37 cellular contexts compared by ENCODE assay signal in the genomic region with DNA sequence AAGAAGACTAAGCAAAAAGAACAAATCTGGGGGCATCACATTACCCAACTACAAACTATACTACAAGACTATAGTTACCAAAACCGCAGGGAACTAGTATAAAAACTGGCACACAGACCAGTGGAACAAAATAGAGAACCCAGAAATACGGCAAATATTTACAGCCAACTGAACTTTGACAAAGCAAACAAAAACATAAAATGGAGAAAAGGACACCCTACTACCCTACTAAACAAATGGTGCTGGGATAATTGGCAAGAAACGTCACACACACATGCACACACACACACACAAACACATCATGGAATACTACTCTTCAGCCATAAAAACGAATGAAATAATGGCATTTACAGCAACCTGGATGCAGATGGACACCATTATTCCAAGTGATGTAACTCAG.
"Had no signal": no experiment of that assay in that cellular context is flagged by ENCODE, and none has a peak within 500 bp of the region (broad histone marks: within the 10 kb centered on the region; RNA-seq: fewer than 3 reads in every experiment).

No MANE protein-coding gene starts in this region.

- H3K4me1 ChIP-seq: ascending aorta had no signal

- DNase-seq: activated B cell treated with CpG ODN at 0.5 μM for 24 hours; activated CD4-positive, alpha-beta memory T cell treated with anti-CD3 and anti-CD28 coated beads for 36 hours; activated CD4-positive, alpha-beta T cell treated with anti-CD3 and anti-CD28 coated beads for 4 hours; activated CD4-positive, alpha-beta T cell treated with anti-CD3 and anti-CD28 coated beads, Interleukin-2, amount 10 ng/mL, durations not matched to agents 24 days and 14 days; activated CD4-positive, alpha-beta T cell treated with anti-CD3 and anti-CD28 coated beads, Interleukin-2, amount 50 U/mL, for 1 hour; activated CD4-positive, alpha-beta T cell treated with anti-CD3 and anti-CD28 coated beads, Interleukin-2, amount 50 U/mL, for 4 hours; activated CD4-positive, CD25-positive, alpha-beta regulatory T cell treated with anti-CD3 and anti-CD28 coated beads, Interleukin-2, amount 50 U/mL, for 72 hours; activated CD8-positive, alpha-beta memory T cell treated with anti-CD3 and anti-CD28 coated beads, Interleukin-2, amount 50 U/mL, for 4 hours; activated CD8-positive, alpha-beta T cell treated with anti-CD3 and anti-CD28 coated beads for 36 hours; activated effector memory CD4-positive, alpha-beta T cell treated with anti-CD3 and anti-CD28 coated beads, Interleukin-2, amount 50 U/mL, for 16 hours; activated gamma-delta T cell treated with Interleukin-2 at 50 U/mL for 16 hours; activated naive CD4-positive, alpha-beta T cell; activated naive CD4-positive, alpha-beta T cell treated with anti-CD3 and anti-CD28 coated beads, Interleukin-2, amount 10 ng/mL, durations not matched to agents 7 days and 5 days; activated naive CD8-positive, alpha-beta T cell treated with anti-CD3 and anti-CD28 coated beads, Interleukin-2, amount 10 ng/mL, durations not matched to agents 7 days and 5 days; activated naive CD8-positive, alpha-beta T cell treated with anti-CD3 and anti-CD28 coated beads, Interleukin-2, amount 50 U/mL, for 24 hours; activated T-cell treated with anti-CD3 and anti-CD28 coated beads for 4 hours; activated T-cell treated with anti-CD3 and anti-CD28 coated beads, Interleukin-2, amount 50 U/mL, for 1 hour; activated T-cell treated with anti-CD3 and anti-CD28 coated beads, Interleukin-2, amount 50 U/mL, for 4 hours; activated T-cell treated with anti-CD3 and anti-CD28 coated beads, Interleukin-2, amount 50 U/mL, for 72 hours; amygdala; anterior cingulate cortex; caudate nucleus; cerebellar nuclear complex; T-helper 1 cell; T-helper 2 cell; T-helper 9 cell had no signal

- ATAC-seq: activated CD8-positive, alpha-beta T cell treated with anti-CD3 and anti-CD28 coated beads for 36 hours; activated naive CD8-positive, alpha-beta T cell treated with anti-CD3 and anti-CD28 coated beads, Interleukin-2, amount 50 U/mL, for 24 hours; activated T-cell treated with anti-CD3 and anti-CD28 coated beads, Interleukin-2, amount 50 U/mL, for 4 hours; activated T-cell treated with anti-CD3 and anti-CD28 coated beads, Interleukin-2, amount 50 U/mL, for 72 hours; activated T-helper 17 cell treated with anti-CD3 and anti-CD28 coated beads, Interleukin-2, amount 50 U/mL, for 72 hours had no signal

- H3K36me3 Mint-ChIP-seq: activated CD4-positive, alpha-beta memory T cell treated with anti-CD3 and anti-CD28 coated beads for 36 hours; activated naive CD4-positive, alpha-beta T cell treated with anti-CD3 and anti-CD28 coated beads, Interleukin-2, amount 10 ng/mL, durations not matched to agents 7 days and 5 days; activated naive CD4-positive, alpha-beta T cell treated with anti-CD3 and anti-CD28 coated beads, Interleukin-2, amount 50 U/mL, for 24 hours; activated naive CD8-positive, alpha-beta T cell; activated naive CD8-positive, alpha-beta T cell treated with anti-CD3 and anti-CD28 coated beads, Interleukin-2, amount 10 ng/mL, durations not matched to agents 7 days and 5 days had no signal

- H3K4me1 Mint-ChIP-seq: activated naive CD4-positive, alpha-beta T cell treated with anti-CD3 and anti-CD28 coated beads, Interleukin-2, amount 10 ng/mL, durations not matched to agents 7 days and 5 days; activated naive CD4-positive, alpha-beta T cell treated with anti-CD3 and anti-CD28 coated beads, Interleukin-2, amount 50 U/mL, for 24 hours; activated naive CD8-positive, alpha-beta T cell treated with anti-CD3 and anti-CD28 coated beads, Interleukin-2, amount 50 U/mL, for 24 hours; activated T-helper 17 cell treated with anti-CD3 and anti-CD28 coated beads, Interleukin-2, amount 50 U/mL, for 72 hours; brain; central memory CD8-positive, alpha-beta T cell had no signal

- H3K27me3 ChIP-seq: ascending aorta, cardiac muscle cell had no signal

- H3K27ac Mint-ChIP-seq: activated B cell treated with CpG ODN at 0.5 μM for 24 hours; activated CD4-positive, alpha-beta memory T cell treated with anti-CD3 and anti-CD28 coated beads for 36 hours; activated CD4-positive, alpha-beta T cell treated with anti-CD3 and anti-CD28 coated beads, Interleukin-2, amount 10 ng/mL, durations not matched to agents 24 days and 14 days; activated CD8-positive, alpha-beta T cell treated with anti-CD3 and anti-CD28 coated beads for 36 hours; activated naive CD4-positive, alpha-beta T cell treated with anti-CD3 and anti-CD28 coated beads, Interleukin-2, amount 10 ng/mL, durations not matched to agents 7 days and 5 days; activated naive CD4-positive, alpha-beta T cell treated with anti-CD3 and anti-CD28 coated beads, Interleukin-2, amount 50 U/mL, for 24 hours; activated naive CD8-positive, alpha-beta T cell; activated naive CD8-positive, alpha-beta T cell treated with anti-CD3 and anti-CD28 coated beads, Interleukin-2, amount 10 ng/mL, durations not matched to agents 7 days and 5 days; activated naive CD8-positive, alpha-beta T cell treated with anti-CD3 and anti-CD28 coated beads, Interleukin-2, amount 50 U/mL, for 24 hours; activated T-cell treated with anti-CD3 and anti-CD28 coated beads, Interleukin-2, amount 50 U/mL, for 72 hours; activated T-helper 1 cell treated with anti-CD3 and anti-CD28 coated beads, Interleukin-12 subunit alpha, Interleukin-12 subunit beta, Interleukin-2, Interleukin-4 antibody, amounts not matched to agents 30 ng/mL and 10 ng/mL and 1 ng/mL, durations not matched to agents 14 hours and 24 hours and 36 hours; activated T-helper 17 cell treated with anti-CD3 and anti-CD28 coated beads, Interleukin-2, amount 50 U/mL, for 72 hours; brain; T-helper 1 cell treated with Interleukin-12 subunit alpha and Interleukin-12 subunit beta and Interleukin-4 antibody, amounts not matched to agents 30 μg/mL and 1 μg/mL, for 36 hours; T-helper 2 cell treated with Interferon-gamma antibody and Interleukin-4, amounts not matched to agents 5 μg/mL and 100 μg/mL, for 36 hours had no signal

- H3K27me3 Mint-ChIP-seq: activated B cell treated with CpG ODN at 0.5 μM for 24 hours; activated CD4-positive, alpha-beta memory T cell treated with anti-CD3 and anti-CD28 coated beads for 36 hours; activated naive CD4-positive, alpha-beta T cell treated with anti-CD3 and anti-CD28 coated beads, Interleukin-2, amount 10 ng/mL, durations not matched to agents 7 days and 5 days; activated naive CD4-positive, alpha-beta T cell treated with anti-CD3 and anti-CD28 coated beads, Interleukin-2, amount 50 U/mL, for 24 hours; activated naive CD8-positive, alpha-beta T cell; activated naive CD8-positive, alpha-beta T cell treated with anti-CD3 and anti-CD28 coated beads, Interleukin-2, amount 50 U/mL, for 24 hours; brain; central memory CD8-positive, alpha-beta T cell had no signal

- H3K27ac ChIP-seq: ascending aorta, cardiac muscle cell, VCaP had no signal

- H3K9me3 Mint-ChIP-seq: activated naive CD4-positive, alpha-beta T cell treated with anti-CD3 and anti-CD28 coated beads, Interleukin-2, amount 50 U/mL, for 24 hours; activated naive CD8-positive, alpha-beta T cell treated with anti-CD3 and anti-CD28 coated beads, Interleukin-2, amount 50 U/mL, for 24 hours; activated T-cell treated with anti-CD3 and anti-CD28 coated beads, Interleukin-2, amount 50 U/mL, for 4 hours had no signal

- H3K36me3 ChIP-seq: ascending aorta, cardiac muscle cell had no signal

- H3K4me3 ChIP-seq: ascending aorta, cardiac muscle cell had no signal

- H3K4me3 Mint-ChIP-seq: activated B cell treated with CpG ODN at 0.5 μM for 24 hours; activated CD4-positive, alpha-beta memory T cell treated with anti-CD3 and anti-CD28 coated beads for 36 hours; activated CD4-positive, alpha-beta T cell treated with anti-CD3 and anti-CD28 coated beads, Interleukin-2, amount 10 ng/mL, durations not matched to agents 24 days and 14 days; activated CD8-positive, alpha-beta T cell treated with anti-CD3 and anti-CD28 coated beads for 36 hours; activated naive CD4-positive, alpha-beta T cell treated with anti-CD3 and anti-CD28 coated beads, Interleukin-2, amount 10 ng/mL, durations not matched to agents 7 days and 5 days; activated naive CD4-positive, alpha-beta T cell treated with anti-CD3 and anti-CD28 coated beads, Interleukin-2, amount 50 U/mL, for 24 hours; activated naive CD8-positive, alpha-beta T cell; activated naive CD8-positive, alpha-beta T cell treated with anti-CD3 and anti-CD28 coated beads, Interleukin-2, amount 10 ng/mL, durations not matched to agents 7 days and 5 days; activated naive CD8-positive, alpha-beta T cell treated with anti-CD3 and anti-CD28 coated beads, Interleukin-2, amount 50 U/mL, for 24 hours; activated T-cell treated with anti-CD3 and anti-CD28 coated beads, Interleukin-2, amount 50 U/mL, for 4 hours; activated T-cell treated with anti-CD3 and anti-CD28 coated beads, Interleukin-2, amount 50 U/mL, for 72 hours; activated T-helper 1 cell treated with anti-CD3 and anti-CD28 coated beads, Interleukin-12 subunit alpha, Interleukin-12 subunit beta, Interleukin-2, Interleukin-4 antibody, amounts not matched to agents 30 ng/mL and 10 ng/mL and 1 ng/mL, durations not matched to agents 14 hours and 24 hours and 36 hours; activated T-helper 17 cell treated with anti-CD3 and anti-CD28 coated beads, Interleukin-2, amount 50 U/mL, for 72 hours; brain; central memory CD8-positive, alpha-beta T cell; T-helper 1 cell treated with Interleukin-12 subunit alpha and Interleukin-12 subunit beta and Interleukin-4 antibody, amounts not matched to agents 30 μg/mL and 1 μg/mL, for 36 hours; T-helper 2 cell treated with Interferon-gamma antibody and Interleukin-4, amounts not matched to agents 5 μg/mL and 100 μg/mL, for 36 hours had no signal
